1 cellular context compared by ENCODE assay signal in genomic region chr17:6472517-6472916, GRCh38.
TF ChIP-seq lines count a peak whose summit lies in the region.

No MANE protein-coding gene starts in this region.

TF ChIP-seq in H1, 55 proteins besides CTCF, POLR2A, EP300 and RAD21:
- no peak for TF ChIP-seq EZH2 (IDR thresholded peaks at IDR 0.05; ENCODE audit: low read depth, low read length, severe bottlenecking)
- no peak for TF ChIP-seq CBX5 (IDR thresholded peaks at IDR 0.05; ENCODE audit: low read depth, low read length)
- no peak for TF ChIP-seq ATF2 (IDR thresholded peaks at IDR 0.05; ENCODE audit: low read length)
- no peak for TF ChIP-seq SAP30 (IDR thresholded peaks at IDR 0.05; ENCODE audit: insufficient read depth, insufficient replicate concordance, low read length)
- TF ChIP-seq SRF (IDR thresholded peaks at IDR 0.05; ENCODE audit: low read depth, low read length) = no peak
- TF ChIP-seq RFX5 (IDR thresholded peaks at IDR 0.05; ENCODE audit: borderline replicate concordance, low read depth, low read length) = no peak
- no peak for TF ChIP-seq TAF7 (optimal IDR thresholded peaks at IDR 0.05; ENCODE audit: borderline replicate concordance, low read depth, low read length)
- no peak for TF ChIP-seq CTBP2 (IDR thresholded peaks at IDR 0.05; ENCODE audit: borderline replicate concordance, insufficient read depth, insufficient read length, low read length)
- TF ChIP-seq ZNF274 (IDR thresholded peaks at IDR 0.05; ENCODE audit: borderline replicate concordance, extremely low read depth, low read length) = no peak
